In the genomic region with DNA sequence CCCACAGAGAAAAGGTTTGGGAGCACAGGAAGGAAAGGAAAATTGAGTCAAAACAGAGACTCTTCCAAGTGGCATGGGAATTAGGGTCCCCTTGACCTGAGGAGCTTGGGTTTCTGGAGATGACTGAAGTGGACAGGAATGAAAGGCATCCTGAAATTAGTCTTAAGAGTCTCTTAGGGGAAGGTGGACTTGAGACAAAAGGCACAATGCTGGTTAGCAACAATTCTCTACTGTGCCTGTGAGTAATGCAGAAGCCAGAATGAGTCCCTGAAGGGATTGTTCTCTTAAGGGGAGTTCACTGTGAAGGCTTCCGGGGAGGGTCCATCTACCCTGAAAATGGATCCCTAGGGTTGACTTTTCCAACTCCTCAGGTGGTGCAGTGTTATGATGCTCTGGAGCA, we compare ENCODE assay signal across 21 cellular contexts. TPM values are rescaled to one million over a fixed set of nuclear protein-coding genes. Genes with fewer than 3 reads are reported as not detected.
"Had no signal": no experiment of that assay in that cellular context is flagged by ENCODE, and none has a peak within 500 bp of the region (broad histone marks: within the 10 kb centered on the region; RNA-seq: fewer than 3 reads in every experiment).

No MANE protein-coding gene starts in this region.

- DNase-seq: activated CD4-positive, alpha-beta memory T cell treated with anti-CD3 and anti-CD28 coated beads for 36 hours; activated CD4-positive, alpha-beta T cell treated with anti-CD3 and anti-CD28 coated beads for 36 hours; activated CD8-positive, alpha-beta memory T cell treated with anti-CD3 and anti-CD28 coated beads, Interleukin-2, amount 10 ng/mL, durations not matched to agents 7 days and 5 days; activated naive CD4-positive, alpha-beta T cell; activated naive CD8-positive, alpha-beta T cell treated with anti-CD3 and anti-CD28 coated beads for 36 hours; activated T-cell treated with anti-CD3 and anti-CD28 coated beads, Interleukin-2, amount 50 U/mL, for 1 hour; amniotic stem cell; dermis blood vessel endothelial cell; foreskin fibroblast; left colon; lower lobe of right lung; natural killer cell; posterior cingulate gyrus; stimulated activated naive CD8-positive, alpha-beta T cell treated with anti-CD3 and anti-CD28 coated beads, Interleukin-15, Interleukin-2, amounts not matched to agents 100 U/mL and 50 U/mL, for 24 hours; substantia nigra; T-helper 2 cell had no signal

- H3K27ac Mint-ChIP-seq: activated CD4-positive, alpha-beta memory T cell treated with anti-CD3 and anti-CD28 coated beads for 36 hours; activated CD4-positive, alpha-beta T cell treated with anti-CD3 and anti-CD28 coated beads for 36 hours; activated CD8-positive, alpha-beta memory T cell treated with anti-CD3 and anti-CD28 coated beads, Interleukin-2, amount 10 ng/mL, durations not matched to agents 7 days and 5 days; activated naive CD8-positive, alpha-beta T cell treated with anti-CD3 and anti-CD28 coated beads for 36 hours; activated T-helper 17 cell treated with anti-CD3 and anti-CD28 coated beads, Interleukin-2, amount 50 U/mL, for 72 hours; natural killer cell had no signal

- H3K27ac ChIP-seq: hepatocyte, lower lobe of right lung, tibial nerve, vagina had no signal

- H3K79me2 ChIP-seq: hepatocyte had no signal

- H3K4me2 ChIP-seq: hepatocyte had no signal

- H3K9me3 ChIP-seq: lower lobe of right lung, vagina had no signal

- H3K4me1 Mint-ChIP-seq: activated CD4-positive, alpha-beta T cell treated with anti-CD3 and anti-CD28 coated beads for 36 hours; activated CD8-positive, alpha-beta memory T cell treated with anti-CD3 and anti-CD28 coated beads, Interleukin-2, amount 10 ng/mL, durations not matched to agents 7 days and 5 days; activated naive CD8-positive, alpha-beta T cell treated with anti-CD3 and anti-CD28 coated beads for 36 hours; activated T-helper 17 cell treated with anti-CD3 and anti-CD28 coated beads, Interleukin-2, amount 50 U/mL, for 72 hours; natural killer cell had no signal

- H3K4me3 ChIP-seq: hepatocyte, lower lobe of right lung, tibial nerve, vagina had no signal

- H3K9me3 Mint-ChIP-seq: activated CD4-positive, alpha-beta memory T cell treated with anti-CD3 and anti-CD28 coated beads for 36 hours; activated naive CD8-positive, alpha-beta T cell treated with anti-CD3 and anti-CD28 coated beads for 36 hours; activated T-helper 17 cell treated with anti-CD3 and anti-CD28 coated beads, Interleukin-2, amount 50 U/mL, for 72 hours; natural killer cell had no signal

- H3K27me3 ChIP-seq: hepatocyte, tibial nerve, vagina had no signal

- H3K4me1 ChIP-seq: lower lobe of right lung, tibial nerve, vagina had no signal

- H3K36me3 ChIP-seq: lower lobe of right lung, tibial nerve, vagina had no signal

- H3K36me3 Mint-ChIP-seq: activated CD4-positive, alpha-beta memory T cell treated with anti-CD3 and anti-CD28 coated beads for 36 hours; activated CD8-positive, alpha-beta memory T cell treated with anti-CD3 and anti-CD28 coated beads, Interleukin-2, amount 10 ng/mL, durations not matched to agents 7 days and 5 days; activated naive CD8-positive, alpha-beta T cell treated with anti-CD3 and anti-CD28 coated beads for 36 hours; natural killer cell had no signal

- H3K27me3 Mint-ChIP-seq: activated CD4-positive, alpha-beta memory T cell treated with anti-CD3 and anti-CD28 coated beads for 36 hours; activated CD4-positive, alpha-beta T cell treated with anti-CD3 and anti-CD28 coated beads for 36 hours; activated naive CD8-positive, alpha-beta T cell treated with anti-CD3 and anti-CD28 coated beads for 36 hours; activated T-helper 17 cell treated with anti-CD3 and anti-CD28 coated beads, Interleukin-2, amount 50 U/mL, for 72 hours had no signal

- H2AFZ ChIP-seq: hepatocyte had no signal

- H3K4me3 Mint-ChIP-seq: activated CD4-positive, alpha-beta memory T cell treated with anti-CD3 and anti-CD28 coated beads for 36 hours; activated CD4-positive, alpha-beta T cell treated with anti-CD3 and anti-CD28 coated beads for 36 hours; activated CD8-positive, alpha-beta memory T cell treated with anti-CD3 and anti-CD28 coated beads, Interleukin-2, amount 10 ng/mL, durations not matched to agents 7 days and 5 days; activated naive CD8-positive, alpha-beta T cell treated with anti-CD3 and anti-CD28 coated beads for 36 hours; activated T-helper 17 cell treated with anti-CD3 and anti-CD28 coated beads, Interleukin-2, amount 50 U/mL, for 72 hours; natural killer cell had no signal

- ATAC-seq: activated CD4-positive, alpha-beta T cell treated with anti-CD3 and anti-CD28 coated beads for 36 hours; activated CD8-positive, alpha-beta memory T cell treated with anti-CD3 and anti-CD28 coated beads, Interleukin-2, amount 10 ng/mL, durations not matched to agents 7 days and 5 days; activated T-helper 17 cell treated with anti-CD3 and anti-CD28 coated beads, Interleukin-2, amount 50 U/mL, for 72 hours; left colon; lower lobe of right lung; natural killer cell; stimulated activated naive CD8-positive, alpha-beta T cell treated with anti-CD3 and anti-CD28 coated beads, Interleukin-15, Interleukin-2, amounts not matched to agents 100 U/mL and 50 U/mL, for 24 hours had no signal

RNA-seq across cellular contexts. Expression of gene FOXE1, which starts 58.4 kb away (rescaled TPM):
- total RNA-seq: activated CD4-positive, alpha-beta memory T cell treated with anti-CD3 and anti-CD28 coated beads for 36 hours; activated CD8-positive, alpha-beta memory T cell treated with anti-CD3 and anti-CD28 coated beads, Interleukin-2, amount 10 ng/mL, durations not matched to agents 7 days and 5 days; activated naive CD8-positive, alpha-beta T cell treated with anti-CD3 and anti-CD28 coated beads for 36 hours; activated T-helper 17 cell treated with anti-CD3 and anti-CD28 coated beads, Interleukin-2, amount 50 U/mL, for 72 hours; cardiac septum; lower lobe of right lung; natural killer cell; tibial nerve had no signal
